Comparison of ENCODE assay signal across 1 cellular context in the genomic region with DNA sequence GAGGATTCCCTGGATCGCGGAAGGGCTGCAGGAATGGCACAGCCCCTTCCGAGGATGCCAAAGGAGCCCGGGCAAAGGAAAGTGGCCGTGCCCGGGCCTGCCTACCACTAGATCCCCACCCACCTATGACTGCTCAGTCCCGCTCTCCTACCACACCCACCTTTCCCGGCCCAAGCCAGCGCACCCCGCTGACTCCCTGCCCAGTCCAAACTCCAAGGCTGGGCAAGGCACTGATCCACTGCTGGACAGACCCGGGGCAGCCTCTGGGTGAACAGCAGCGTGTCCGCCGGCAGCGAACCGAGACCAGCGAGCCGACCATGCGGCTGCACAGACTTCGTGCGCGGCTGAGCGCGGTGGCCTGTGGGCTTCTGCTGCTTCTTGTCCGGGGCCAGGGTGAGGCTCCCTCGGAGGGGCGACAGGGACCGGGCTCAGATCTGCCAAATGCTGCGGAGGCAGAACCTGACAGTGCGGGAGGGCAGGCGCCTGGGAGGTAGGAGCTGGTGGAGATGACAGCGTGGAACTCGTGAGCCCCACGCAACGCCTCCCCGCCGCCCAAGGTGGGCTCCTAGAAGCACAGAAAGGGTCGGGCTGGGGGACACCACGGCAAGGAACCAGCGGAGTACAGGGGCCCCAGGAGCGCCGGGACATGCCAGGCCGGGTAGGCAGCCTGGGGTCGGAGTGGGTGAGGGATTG.
A peak's percentile ranks its signal among the peaks of the same experiment; 100 is the strongest.
TF ChIP-seq lines count a peak whose summit lies in the region.

A gene with protein sequence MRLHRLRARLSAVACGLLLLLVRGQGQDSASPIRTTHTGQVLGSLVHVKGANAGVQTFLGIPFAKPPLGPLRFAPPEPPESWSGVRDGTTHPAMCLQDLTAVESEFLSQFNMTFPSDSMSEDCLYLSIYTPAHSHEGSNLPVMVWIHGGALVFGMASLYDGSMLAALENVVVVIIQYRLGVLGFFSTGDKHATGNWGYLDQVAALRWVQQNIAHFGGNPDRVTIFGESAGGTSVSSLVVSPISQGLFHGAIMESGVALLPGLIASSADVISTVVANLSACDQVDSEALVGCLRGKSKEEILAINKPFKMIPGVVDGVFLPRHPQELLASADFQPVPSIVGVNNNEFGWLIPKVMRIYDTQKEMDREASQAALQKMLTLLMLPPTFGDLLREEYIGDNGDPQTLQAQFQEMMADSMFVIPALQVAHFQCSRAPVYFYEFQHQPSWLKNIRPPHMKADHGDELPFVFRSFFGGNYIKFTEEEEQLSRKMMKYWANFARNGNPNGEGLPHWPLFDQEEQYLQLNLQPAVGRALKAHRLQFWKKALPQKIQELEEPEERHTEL (plus strand): TSS at position 198 of the 693 bp plus-strand sequence. CDS start 120 bp downstream, at position 318.

TF ChIP-seq in HepG2, 621 proteins besides CTCF, POLR2A, EP300 and RAD21 (continued from another document and continues in another):
- TF ChIP-seq RXRB (CRISPR knock-in tag; IDR thresholded peaks at IDR 0.05; ENCODE audit: borderline replicate concordance) = peak; percentile 57; the same call in 1 of the 2 replicates
- TF ChIP-seq FOXK1 (CRISPR knock-in tag; IDR thresholded peaks at IDR 0.05; ENCODE audit: borderline replicate concordance, low read depth) = no peak
- no peak; the same call in none of the 2 replicates for TF ChIP-seq MED13 (CRISPR knock-in tag; IDR thresholded peaks at IDR 0.05)
- TF ChIP-seq RBM39 (IDR thresholded peaks at IDR 0.05; ENCODE audit: low read depth, low read length, poor library complexity, severe bottlenecking) = peak; percentile 32
- TF ChIP-seq AGO1 (IDR thresholded peaks at IDR 0.05; ENCODE audit: low read depth, low read length, poor library complexity, severe bottlenecking) = peak; percentile 63
- TF ChIP-seq NR2F1 (CRISPR knock-in tag; IDR thresholded peaks at IDR 0.05) = no peak
- TF ChIP-seq, protein P1, sequence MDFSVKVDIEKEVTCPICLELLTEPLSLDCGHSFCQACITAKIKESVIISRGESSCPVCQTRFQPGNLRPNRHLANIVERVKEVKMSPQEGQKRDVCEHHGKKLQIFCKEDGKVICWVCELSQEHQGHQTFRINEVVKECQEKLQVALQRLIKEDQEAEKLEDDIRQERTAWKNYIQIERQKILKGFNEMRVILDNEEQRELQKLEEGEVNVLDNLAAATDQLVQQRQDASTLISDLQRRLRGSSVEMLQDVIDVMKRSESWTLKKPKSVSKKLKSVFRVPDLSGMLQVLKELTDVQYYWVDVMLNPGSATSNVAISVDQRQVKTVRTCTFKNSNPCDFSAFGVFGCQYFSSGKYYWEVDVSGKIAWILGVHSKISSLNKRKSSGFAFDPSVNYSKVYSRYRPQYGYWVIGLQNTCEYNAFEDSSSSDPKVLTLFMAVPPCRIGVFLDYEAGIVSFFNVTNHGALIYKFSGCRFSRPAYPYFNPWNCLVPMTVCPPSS (IDR thresholded peaks at IDR 0.05) = no peak
- TF ChIP-seq HOXA7 (CRISPR knock-in tag; IDR thresholded peaks at IDR 0.05) = no peak
- TF ChIP-seq, protein P2, sequence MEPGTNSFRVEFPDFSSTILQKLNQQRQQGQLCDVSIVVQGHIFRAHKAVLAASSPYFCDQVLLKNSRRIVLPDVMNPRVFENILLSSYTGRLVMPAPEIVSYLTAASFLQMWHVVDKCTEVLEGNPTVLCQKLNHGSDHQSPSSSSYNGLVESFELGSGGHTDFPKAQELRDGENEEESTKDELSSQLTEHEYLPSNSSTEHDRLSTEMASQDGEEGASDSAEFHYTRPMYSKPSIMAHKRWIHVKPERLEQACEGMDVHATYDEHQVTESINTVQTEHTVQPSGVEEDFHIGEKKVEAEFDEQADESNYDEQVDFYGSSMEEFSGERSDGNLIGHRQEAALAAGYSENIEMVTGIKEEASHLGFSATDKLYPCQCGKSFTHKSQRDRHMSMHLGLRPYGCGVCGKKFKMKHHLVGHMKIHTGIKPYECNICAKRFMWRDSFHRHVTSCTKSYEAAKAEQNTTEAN (CRISPR knock-in tag; conservative IDR thresholded peaks at IDR 0.05) = 0 out of 2 replicates have a peak, but pooled peaks have one; percentile 47
- TF ChIP-seq SIX4 (CRISPR knock-in tag; IDR thresholded peaks at IDR 0.05) = peak; percentile 32; the same call in 1 of the 2 replicates
- TF ChIP-seq HMG20A (CRISPR knock-in tag; IDR thresholded peaks at IDR 0.05; ENCODE audit: borderline replicate concordance) = no peak
- TF ChIP-seq, protein P3, sequence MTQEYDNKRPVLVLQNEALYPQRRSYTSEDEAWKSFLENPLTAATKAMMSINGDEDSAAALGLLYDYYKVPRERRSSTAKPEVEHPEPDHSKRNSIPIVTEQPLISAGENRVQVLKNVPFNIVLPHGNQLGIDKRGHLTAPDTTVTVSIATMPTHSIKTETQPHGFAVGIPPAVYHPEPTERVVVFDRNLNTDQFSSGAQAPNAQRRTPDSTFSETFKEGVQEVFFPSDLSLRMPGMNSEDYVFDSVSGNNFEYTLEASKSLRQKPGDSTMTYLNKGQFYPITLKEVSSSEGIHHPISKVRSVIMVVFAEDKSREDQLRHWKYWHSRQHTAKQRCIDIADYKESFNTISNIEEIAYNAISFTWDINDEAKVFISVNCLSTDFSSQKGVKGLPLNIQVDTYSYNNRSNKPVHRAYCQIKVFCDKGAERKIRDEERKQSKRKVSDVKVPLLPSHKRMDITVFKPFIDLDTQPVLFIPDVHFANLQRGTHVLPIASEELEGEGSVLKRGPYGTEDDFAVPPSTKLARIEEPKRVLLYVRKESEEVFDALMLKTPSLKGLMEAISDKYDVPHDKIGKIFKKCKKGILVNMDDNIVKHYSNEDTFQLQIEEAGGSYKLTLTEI (CRISPR knock-in tag; conservative IDR thresholded peaks at IDR 0.05) = no peak
- no peak for TF ChIP-seq ONECUT2 (CRISPR knock-in tag; IDR thresholded peaks at IDR 0.05)
- TF ChIP-seq ZFP37 (CRISPR knock-in tag; IDR thresholded peaks at IDR 0.05; ENCODE audit: borderline replicate concordance) = 0 out of 2 replicates have a peak, but pooled peaks have one; percentile 78
- TF ChIP-seq, protein P4, sequence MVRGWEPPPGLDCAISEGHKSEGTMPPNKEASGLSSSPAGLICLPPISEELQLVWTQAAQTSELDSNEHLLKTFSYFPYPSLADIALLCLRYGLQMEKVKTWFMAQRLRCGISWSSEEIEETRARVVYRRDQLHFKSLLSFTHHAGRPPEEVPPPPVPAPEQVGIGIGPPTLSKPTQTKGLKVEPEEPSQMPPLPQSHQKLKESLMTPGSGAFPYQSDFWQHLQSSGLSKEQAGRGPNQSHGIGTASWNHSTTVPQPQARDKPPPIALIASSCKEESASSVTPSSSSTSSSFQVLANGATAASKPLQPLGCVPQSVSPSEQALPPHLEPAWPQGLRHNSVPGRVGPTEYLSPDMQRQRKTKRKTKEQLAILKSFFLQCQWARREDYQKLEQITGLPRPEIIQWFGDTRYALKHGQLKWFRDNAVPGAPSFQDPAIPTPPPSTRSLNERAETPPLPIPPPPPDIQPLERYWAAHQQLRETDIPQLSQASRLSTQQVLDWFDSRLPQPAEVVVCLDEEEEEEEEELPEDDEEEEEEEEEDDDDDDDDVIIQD (CRISPR knock-in tag; IDR thresholded peaks at IDR 0.05; ENCODE audit: low read depth) = peak; percentile 15; the same call in 1 of the 2 replicates
- TF ChIP-seq NFIB (CRISPR knock-in tag; IDR thresholded peaks at IDR 0.05; ENCODE audit: borderline replicate concordance) = peak; percentile 87; the same call in 1 of the 2 replicates
- peak; percentile 67 for TF ChIP-seq ZNF431 (CRISPR knock-in tag; IDR thresholded peaks at IDR 0.05; ENCODE audit: borderline replicate concordance, low read depth)
- peak; percentile 49 for TF ChIP-seq RARA (CRISPR knock-in tag; IDR thresholded peaks at IDR 0.05)
- TF ChIP-seq PITX1 (CRISPR knock-in tag; IDR thresholded peaks at IDR 0.05) = peak; percentile 50; the same call in 1 of the 2 replicates
- TF ChIP-seq ZFP62 (CRISPR knock-in tag; IDR thresholded peaks at IDR 0.05) = no peak
- TF ChIP-seq, protein P5, sequence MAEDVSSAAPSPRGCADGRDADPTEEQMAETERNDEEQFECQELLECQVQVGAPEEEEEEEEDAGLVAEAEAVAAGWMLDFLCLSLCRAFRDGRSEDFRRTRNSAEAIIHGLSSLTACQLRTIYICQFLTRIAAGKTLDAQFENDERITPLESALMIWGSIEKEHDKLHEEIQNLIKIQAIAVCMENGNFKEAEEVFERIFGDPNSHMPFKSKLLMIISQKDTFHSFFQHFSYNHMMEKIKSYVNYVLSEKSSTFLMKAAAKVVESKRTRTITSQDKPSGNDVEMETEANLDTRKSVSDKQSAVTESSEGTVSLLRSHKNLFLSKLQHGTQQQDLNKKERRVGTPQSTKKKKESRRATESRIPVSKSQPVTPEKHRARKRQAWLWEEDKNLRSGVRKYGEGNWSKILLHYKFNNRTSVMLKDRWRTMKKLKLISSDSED (CRISPR knock-in tag; IDR thresholded peaks at IDR 0.05) = no peak
- TF ChIP-seq ATRX (CRISPR knock-in tag; IDR thresholded peaks at IDR 0.05; ENCODE audit: borderline replicate concordance) = no peak
- TF ChIP-seq, protein P6, sequence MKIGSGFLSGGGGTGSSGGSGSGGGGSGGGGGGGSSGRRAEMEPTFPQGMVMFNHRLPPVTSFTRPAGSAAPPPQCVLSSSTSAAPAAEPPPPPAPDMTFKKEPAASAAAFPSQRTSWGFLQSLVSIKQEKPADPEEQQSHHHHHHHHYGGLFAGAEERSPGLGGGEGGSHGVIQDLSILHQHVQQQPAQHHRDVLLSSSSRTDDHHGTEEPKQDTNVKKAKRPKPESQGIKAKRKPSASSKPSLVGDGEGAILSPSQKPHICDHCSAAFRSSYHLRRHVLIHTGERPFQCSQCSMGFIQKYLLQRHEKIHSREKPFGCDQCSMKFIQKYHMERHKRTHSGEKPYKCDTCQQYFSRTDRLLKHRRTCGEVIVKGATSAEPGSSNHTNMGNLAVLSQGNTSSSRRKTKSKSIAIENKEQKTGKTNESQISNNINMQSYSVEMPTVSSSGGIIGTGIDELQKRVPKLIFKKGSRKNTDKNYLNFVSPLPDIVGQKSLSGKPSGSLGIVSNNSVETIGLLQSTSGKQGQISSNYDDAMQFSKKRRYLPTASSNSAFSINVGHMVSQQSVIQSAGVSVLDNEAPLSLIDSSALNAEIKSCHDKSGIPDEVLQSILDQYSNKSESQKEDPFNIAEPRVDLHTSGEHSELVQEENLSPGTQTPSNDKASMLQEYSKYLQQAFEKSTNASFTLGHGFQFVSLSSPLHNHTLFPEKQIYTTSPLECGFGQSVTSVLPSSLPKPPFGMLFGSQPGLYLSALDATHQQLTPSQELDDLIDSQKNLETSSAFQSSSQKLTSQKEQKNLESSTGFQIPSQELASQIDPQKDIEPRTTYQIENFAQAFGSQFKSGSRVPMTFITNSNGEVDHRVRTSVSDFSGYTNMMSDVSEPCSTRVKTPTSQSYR (CRISPR knock-in tag; IDR thresholded peaks at IDR 0.05; ENCODE audit: borderline replicate concordance) = no peak
- peak; percentile 46; the same call in 1 of the 2 replicates for TF ChIP-seq ZNF317 (CRISPR knock-in tag; IDR thresholded peaks at IDR 0.05)
- no peak for TF ChIP-seq ARNT (IDR thresholded peaks at IDR 0.05)
- TF ChIP-seq ZNF788 (CRISPR knock-in tag; IDR thresholded peaks at IDR 0.05; ENCODE audit: borderline replicate concordance) = peak; percentile 94
- TF ChIP-seq, protein P7, sequence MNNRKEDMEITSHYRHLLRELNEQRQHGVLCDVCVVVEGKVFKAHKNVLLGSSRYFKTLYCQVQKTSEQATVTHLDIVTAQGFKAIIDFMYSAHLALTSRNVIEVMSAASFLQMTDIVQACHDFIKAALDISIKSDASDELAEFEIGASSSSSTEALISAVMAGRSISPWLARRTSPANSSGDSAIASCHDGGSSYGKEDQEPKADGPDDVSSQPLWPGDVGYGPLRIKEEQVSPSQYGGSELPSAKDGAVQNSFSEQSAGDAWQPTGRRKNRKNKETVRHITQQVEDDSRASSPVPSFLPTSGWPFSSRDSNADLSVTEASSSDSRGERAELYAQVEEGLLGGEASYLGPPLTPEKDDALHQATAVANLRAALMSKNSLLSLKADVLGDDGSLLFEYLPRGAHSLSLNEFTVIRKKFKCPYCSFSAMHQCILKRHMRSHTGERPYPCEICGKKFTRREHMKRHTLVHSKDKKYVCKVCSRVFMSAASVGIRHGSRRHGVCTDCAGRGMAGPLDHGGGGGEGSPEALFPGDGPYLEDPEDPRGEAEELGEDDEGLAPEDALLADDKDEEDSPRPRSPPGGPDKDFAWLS (CRISPR knock-in tag; IDR thresholded peaks at IDR 0.05; ENCODE audit: borderline replicate concordance) = no peak
- no peak for TF ChIP-seq ISX (CRISPR knock-in tag; conservative IDR thresholded peaks at IDR 0.05)
- peak; percentile 85; the same call in 1 of the 2 replicates for TF ChIP-seq IRX3 (CRISPR knock-in tag; IDR thresholded peaks at IDR 0.05; ENCODE audit: borderline replicate concordance, low read depth)
- 0 out of 2 replicates have a peak, but pooled peaks have one; percentile 44 for TF ChIP-seq ZMYM2 (CRISPR knock-in tag; IDR thresholded peaks at IDR 0.05)
- TF ChIP-seq, protein P8, sequence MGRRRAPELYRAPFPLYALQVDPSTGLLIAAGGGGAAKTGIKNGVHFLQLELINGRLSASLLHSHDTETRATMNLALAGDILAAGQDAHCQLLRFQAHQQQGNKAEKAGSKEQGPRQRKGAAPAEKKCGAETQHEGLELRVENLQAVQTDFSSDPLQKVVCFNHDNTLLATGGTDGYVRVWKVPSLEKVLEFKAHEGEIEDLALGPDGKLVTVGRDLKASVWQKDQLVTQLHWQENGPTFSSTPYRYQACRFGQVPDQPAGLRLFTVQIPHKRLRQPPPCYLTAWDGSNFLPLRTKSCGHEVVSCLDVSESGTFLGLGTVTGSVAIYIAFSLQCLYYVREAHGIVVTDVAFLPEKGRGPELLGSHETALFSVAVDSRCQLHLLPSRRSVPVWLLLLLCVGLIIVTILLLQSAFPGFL (CRISPR knock-in tag; IDR thresholded peaks at IDR 0.05) = no peak
- TF ChIP-seq SRSF9 (IDR thresholded peaks at IDR 0.05; ENCODE audit: borderline replicate concordance, insufficient read depth, low read depth, low read length, poor library complexity, severe bottlenecking) = no peak
- TF ChIP-seq ZBTB21 (CRISPR knock-in tag; IDR thresholded peaks at IDR 0.05) = no peak
- TF ChIP-seq, protein P9, sequence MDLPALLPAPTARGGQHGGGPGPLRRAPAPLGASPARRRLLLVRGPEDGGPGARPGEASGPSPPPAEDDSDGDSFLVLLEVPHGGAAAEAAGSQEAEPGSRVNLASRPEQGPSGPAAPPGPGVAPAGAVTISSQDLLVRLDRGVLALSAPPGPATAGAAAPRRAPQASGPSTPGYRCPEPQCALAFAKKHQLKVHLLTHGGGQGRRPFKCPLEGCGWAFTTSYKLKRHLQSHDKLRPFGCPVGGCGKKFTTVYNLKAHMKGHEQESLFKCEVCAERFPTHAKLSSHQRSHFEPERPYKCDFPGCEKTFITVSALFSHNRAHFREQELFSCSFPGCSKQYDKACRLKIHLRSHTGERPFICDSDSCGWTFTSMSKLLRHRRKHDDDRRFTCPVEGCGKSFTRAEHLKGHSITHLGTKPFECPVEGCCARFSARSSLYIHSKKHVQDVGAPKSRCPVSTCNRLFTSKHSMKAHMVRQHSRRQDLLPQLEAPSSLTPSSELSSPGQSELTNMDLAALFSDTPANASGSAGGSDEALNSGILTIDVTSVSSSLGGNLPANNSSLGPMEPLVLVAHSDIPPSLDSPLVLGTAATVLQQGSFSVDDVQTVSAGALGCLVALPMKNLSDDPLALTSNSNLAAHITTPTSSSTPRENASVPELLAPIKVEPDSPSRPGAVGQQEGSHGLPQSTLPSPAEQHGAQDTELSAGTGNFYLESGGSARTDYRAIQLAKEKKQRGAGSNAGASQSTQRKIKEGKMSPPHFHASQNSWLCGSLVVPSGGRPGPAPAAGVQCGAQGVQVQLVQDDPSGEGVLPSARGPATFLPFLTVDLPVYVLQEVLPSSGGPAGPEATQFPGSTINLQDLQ (CRISPR knock-in tag; IDR thresholded peaks at IDR 0.05) = 0 out of 2 replicates have a peak, but pooled peaks have one; percentile 21
- TF ChIP-seq SMC3 (IDR thresholded peaks at IDR 0.05; ENCODE audit: low read length) = no peak
- TF ChIP-seq ZNF550 (CRISPR knock-in tag; IDR thresholded peaks at IDR 0.05; ENCODE audit: borderline replicate concordance) = no peak; the same call in 1 of the 2 replicates
- peak; percentile 96; the same call in 1 of the 2 replicates for TF ChIP-seq ZNF274 (CRISPR knock-in tag; IDR thresholded peaks at IDR 0.05)
- TF ChIP-seq, protein P10, sequence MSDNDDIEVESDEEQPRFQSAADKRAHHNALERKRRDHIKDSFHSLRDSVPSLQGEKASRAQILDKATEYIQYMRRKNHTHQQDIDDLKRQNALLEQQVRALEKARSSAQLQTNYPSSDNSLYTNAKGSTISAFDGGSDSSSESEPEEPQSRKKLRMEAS (IDR thresholded peaks at IDR 0.05) = peak; percentile 87
